ENCODE assay signal across 20 cellular contexts in the genomic region with DNA sequence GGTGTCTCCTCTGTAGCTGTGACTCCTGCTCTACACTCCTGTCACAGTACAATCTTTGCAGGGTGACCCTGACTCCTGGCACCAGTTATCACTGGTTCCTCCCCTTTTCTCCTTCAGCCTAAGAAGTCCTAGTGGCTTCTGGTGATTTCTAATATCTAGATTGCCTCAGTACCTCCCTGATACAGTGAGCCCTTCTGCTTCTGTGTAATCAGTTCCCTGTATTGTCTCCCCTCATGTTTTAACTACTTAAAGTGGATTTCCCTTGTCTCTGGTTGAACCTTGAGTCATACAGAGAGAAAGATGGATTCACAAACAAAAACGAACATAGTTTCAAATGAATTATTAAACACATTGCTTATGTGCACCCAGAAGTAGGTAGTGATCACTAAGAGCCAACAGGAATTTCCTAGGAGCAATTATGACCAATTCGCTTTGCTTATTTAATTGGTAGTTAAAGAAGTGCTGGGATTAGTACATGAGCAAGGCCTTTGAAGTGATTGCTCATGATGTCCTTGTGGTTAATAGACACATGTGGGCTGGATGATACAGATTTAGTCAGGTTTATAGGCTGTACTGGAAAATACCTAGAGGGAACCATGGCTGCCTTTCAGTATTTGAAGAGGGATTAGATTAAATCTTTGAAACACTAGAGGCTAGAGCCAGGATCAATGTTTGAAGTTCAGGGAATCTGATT.
DNase-seq lines count a peak whose midpoint lies in the region; TF ChIP-seq lines count a peak whose summit lies in the region.
"Had no signal": no experiment of that assay in that cellular context is flagged by ENCODE, and none has a peak within 500 bp of the region (broad histone marks: within the 10 kb centered on the region; RNA-seq: fewer than 3 reads in every experiment).

No MANE protein-coding gene starts in this region.

- H3K27ac ChIP-seq in mesenchymal stem cell (ENCODE audit: low read length, poor library complexity, severe bottlenecking) (no peak overlapping the region), dorsolateral prefrontal cortex (no peak overlapping the region)
- H3K27ac ChIP-seq: BLaER1, heart right ventricle, parathyroid adenoma, skin epidermis had no signal

- H2AK5ac ChIP-seq in mesenchymal stem cell (ENCODE audit: low read length, severe bottlenecking), result no peak overlapping the region

- H2BK15ac ChIP-seq in mesenchymal stem cell (ENCODE audit: low read depth, poor library complexity, severe bottlenecking), result no peak overlapping the region

- H3K27me3 ChIP-seq in mesenchymal stem cell (ENCODE audit: control insufficient read depth in 1 of 2, insufficient read depth in 1 of 2, low read length in 2 of 2), result no peaks in the 10 kb centered on the region
- no peaks in the 10 kb centered on the region for H3K27me3 ChIP-seq in dorsolateral prefrontal cortex
- H3K27me3 ChIP-seq in BE2C, result no peaks in the 10 kb centered on the region
- H3K27me3 ChIP-seq: BLaER1, heart right ventricle had no signal

- H3K79me1 ChIP-seq in mesenchymal stem cell (replicated peaks; ENCODE audit: low read length, poor library complexity, severe bottlenecking), result no peaks in the 10 kb centered on the region

- H2BK120ac ChIP-seq in mesenchymal stem cell (ENCODE audit: low read depth, low read length), result no peak overlapping the region

- H3K4me1 ChIP-seq in mesenchymal stem cell (ENCODE audit: control insufficient read depth, insufficient read depth, low read depth, low read length) (no peaks in the 10 kb centered on the region), BE2C (no peaks in the 10 kb centered on the region)
- H3K4me1 ChIP-seq: BLaER1, heart right ventricle, parathyroid adenoma had no signal

- no peak overlapping the region for H4K91ac ChIP-seq in mesenchymal stem cell (ENCODE audit: low read length)

- no peak overlapping the region for H2AFZ ChIP-seq in mesenchymal stem cell (ENCODE audit: low read depth, low read length)
- H2AFZ ChIP-seq: parathyroid adenoma had no signal

- H3K4me3 ChIP-seq in astrocyte of the spinal cord (ENCODE audit: low read depth, low read length), result no peak overlapping the region
- H3K4me3 ChIP-seq in mesenchymal stem cell (ENCODE audit: insufficient read depth in 1 of 2, low read depth in 1 of 2, low read length in 2 of 2), result no peak overlapping the region
- H3K4me3 ChIP-seq in dorsolateral prefrontal cortex, result no peak overlapping the region
- H3K4me3 ChIP-seq in BE2C (ENCODE audit: low read depth, low read length), result no peak overlapping the region
- H3K4me3 ChIP-seq: BLaER1, heart right ventricle, skin epidermis had no signal

- H3K36me3 ChIP-seq in mesenchymal stem cell (ENCODE audit: control insufficient read depth in 1 of 2, insufficient read depth in 2 of 2, low read depth in 1 of 2, low read length in 2 of 2) (no peaks in the 10 kb centered on the region), BE2C (no peaks in the 10 kb centered on the region)
- H3K36me3 ChIP-seq: heart right ventricle had no signal

- no peak overlapping the region for H3K4ac ChIP-seq in mesenchymal stem cell (ENCODE audit: low read depth in 1 of 2, low read length in 2 of 2)

- H3K18ac ChIP-seq in mesenchymal stem cell (ENCODE audit: low read depth in 1 of 2, low read length in 2 of 2), result no peak overlapping the region

- H4K8ac ChIP-seq in mesenchymal stem cell (ENCODE audit: low read length), result no peak overlapping the region

- intact Hi-C loops in dorsolateral prefrontal cortex (cut with DNase I), result no loop called here

- no peak overlapping the region for H2BK5ac ChIP-seq in mesenchymal stem cell (ENCODE audit: low read depth, low read length, poor library complexity, severe bottlenecking)

- DNase-seq in GM03348 (ENCODE audit: low spot score) (peak; percentile 14), LHCN-M2 (ENCODE audit: low read depth) (peak; percentile 73), astrocyte of the spinal cord (ENCODE audit: low read depth, low spot score) (peak; percentile 58), mesenchymal stem cell (peak; percentile 53), dorsolateral prefrontal cortex (no peak), BE2C (no peak), NCI-H1092 treated with DMSO at 0.1 percent for 48 hours (lab: John Stamatoyannopoulos, UW) (no peak)
- DNase-seq: activated CD4-positive, CD25-positive, alpha-beta regulatory T cell; caudate nucleus; heart right ventricle; MM.1S; naive thymus-derived CD8-positive, alpha-beta T cell; NCI-H1694; NCI-H226; Right ventricle myocardium superior; stimulated activated CD4-positive, alpha-beta T cell treated with anti-CD3 and anti-CD28 coated beads, Interleukin-4, amount 100 ng/mL, for 24 hours; T-cell had no signal

- H3K9ac ChIP-seq in mesenchymal stem cell (ENCODE audit: low read length), result no peak overlapping the region
- H3K9ac ChIP-seq: BLaER1, parathyroid adenoma had no signal

- H3K9me3 ChIP-seq in mesenchymal stem cell (ENCODE audit: control insufficient read depth, low read length) (no peaks in the 10 kb centered on the region), BE2C (no peaks in the 10 kb centered on the region)
- H3K9me3 ChIP-seq: heart right ventricle had no signal

- in situ Hi-C loops in astrocyte of the spinal cord (cut with HindIII; ENCODE audit: low sequenced_read_pairs), result no loop called here

- no peak overlapping the region for H2BK12ac ChIP-seq in mesenchymal stem cell (ENCODE audit: low read length in 2 of 2)

- WGBS in mesenchymal stem cell, result 75% methylated on average over 1 of the region's 2 CpGs

- H3K23ac ChIP-seq in mesenchymal stem cell (ENCODE audit: low read length in 2 of 2), result no peak overlapping the region

- TF ChIP-seq CTCF in astrocyte of the spinal cord (IDR thresholded peaks at IDR 0.05; ENCODE audit: low read depth, low read length) (no peak), dorsolateral prefrontal cortex (IDR thresholded peaks at IDR 0.05 in 54 of 56, conservative IDR thresholded peaks at IDR 0.05 in 2 of 56; ENCODE audit: low read depth in 1 of 56, partially characterized antibody in 56 of 56) (no peak), BE2C (IDR thresholded peaks at IDR 0.05; ENCODE audit: low read depth, low read length) (no peak)

- H3K4me2 ChIP-seq in mesenchymal stem cell (ENCODE audit: low read length, poor library complexity, severe bottlenecking), result no peak overlapping the region
- H3K4me2 ChIP-seq: BLaER1 had no signal

- no peak overlapping the region for H3K14ac ChIP-seq in mesenchymal stem cell (ENCODE audit: low read length in 2 of 2)

Comparison
In these comparisons a context has a peak if more than half of its experiments do, and no peak if none do; other contexts are left out.
1. DNase-seq: peak in GM03348 (single experiment), LHCN-M2 (single experiment), astrocyte of the spinal cord (single experiment) and mesenchymal stem cell (single experiment); none in dorsolateral prefrontal cortex (0 of 10), BE2C (single experiment) and NCI-H1092 treated with DMSO at 0.1 percent for 48 hours (single experiment).